Comparison of ENCODE assay signal across 15 cellular contexts in the genomic region with DNA sequence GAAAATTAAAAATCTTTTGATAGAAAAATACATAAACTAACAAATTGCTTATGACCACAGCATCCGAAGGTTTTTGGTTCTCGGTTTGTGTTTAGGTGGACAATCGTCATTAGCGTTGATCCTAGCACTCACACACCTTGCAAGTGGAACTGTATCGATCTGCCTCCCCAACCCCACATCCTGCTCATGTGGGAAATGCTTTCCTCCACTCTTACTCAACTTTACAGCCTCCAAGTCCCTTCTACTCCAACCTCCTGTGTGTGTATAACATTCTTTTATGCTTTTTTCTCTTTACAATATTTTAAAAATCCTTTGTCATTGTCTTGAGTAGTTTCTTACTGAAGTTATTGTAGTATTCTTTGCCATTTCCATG. TPM values are rescaled to one million over a fixed set of nuclear protein-coding genes. Genes with fewer than 3 reads are reported as not detected.
DNase-seq lines count a peak whose midpoint lies in the region; ATAC-seq and TF ChIP-seq lines count a peak whose summit lies in the region.
"Had no signal": no experiment of that assay in that cellular context is flagged by ENCODE, and none has a peak within 500 bp of the region (broad histone marks: within the 10 kb centered on the region; RNA-seq: fewer than 3 reads in every experiment).

No MANE protein-coding gene starts in this region.

- no peak overlapping the region for H3K4me3 ChIP-seq in NB4 (ENCODE audit: low read depth, low read length)
- H3K4me3 ChIP-seq in tibial artery: no peak overlapping the region
- H3K4me3 ChIP-seq: colonic mucosa, right lobe of liver, transverse colon had no signal

- peak; percentile 31 to 35 for DNase-seq in activated T-cell treated with anti-CD3 and anti-CD28 coated beads, Interleukin-2, amount 50 U/mL, for 72 hours
- DNase-seq in activated T-cell treated with anti-CD3 and anti-CD28 coated beads, Interleukin-2, amount 50 U/mL, for 1 hour: no peak
- DNase-seq in NB4 (ENCODE audit: low read depth): peak; percentile 29
- no peak for DNase-seq in central memory CD8-positive, alpha-beta T cell (ENCODE audit: low spot score in 2 of 2)
- DNase-seq in tibial artery: no peak
- no peak for DNase-seq in NCI-H510A (lab: John Stamatoyannopoulos, UW)
- DNase-seq in SIG-M5 (lab: John Stamatoyannopoulos, UW): no peak
- DNase-seq: activated effector memory CD4-positive, alpha-beta T cell treated with anti-CD3 and anti-CD28 coated beads, Interleukin-2, amount 50 U/mL, for 16 hours; colonic mucosa; GDM1; NCI-H2171 treated with DMSO at 0.1 percent for 48 hours; right lobe of liver; transverse colon had no signal

- no peaks in the 10 kb centered on the region for H3K36me3 ChIP-seq in tibial artery
- H3K36me3 ChIP-seq: colonic mucosa, right lobe of liver, transverse colon had no signal

- intact Hi-C loops in tibial artery (cut with DNase I; ENCODE audit: low total_unique reads): loop anchor here (5.0 kb wide), 1 partner anchor 307 kb away; no protein-coding TSS in a partner anchor

- no peaks in the 10 kb centered on the region for H3K27me3 Mint-ChIP-seq in activated T-cell treated with anti-CD3 and anti-CD28 coated beads, Interleukin-2, amount 50 U/mL, for 72 hours (ENCODE audit: low read depth)
- no peaks in the 10 kb centered on the region for H3K27me3 Mint-ChIP-seq in central memory CD8-positive, alpha-beta T cell

- peaks cover 0 to 2% of the 10 kb centered on the region in 2 donors for H3K36me3 Mint-ChIP-seq in activated T-cell treated with anti-CD3 and anti-CD28 coated beads, Interleukin-2, amount 50 U/mL, for 72 hours (ENCODE audit: insufficient read depth in 2 of 2)
- H3K36me3 Mint-ChIP-seq in central memory CD8-positive, alpha-beta T cell (ENCODE audit: insufficient read depth): no peaks in the 10 kb centered on the region

- no peaks in the 10 kb centered on the region for H3K9me3 ChIP-seq in tibial artery
- H3K9me3 ChIP-seq: colonic mucosa, right lobe of liver, transverse colon had no signal

- TF ChIP-seq POLR2A in NB4 (IDR thresholded peaks at IDR 0.05; ENCODE audit: extremely low read depth, insufficient read length): no peak

- no peaks in the 10 kb centered on the region for H3K9me3 Mint-ChIP-seq in activated T-cell treated with anti-CD3 and anti-CD28 coated beads, Interleukin-2, amount 50 U/mL, for 72 hours
- no peaks in the 10 kb centered on the region for H3K9me3 Mint-ChIP-seq in central memory CD8-positive, alpha-beta T cell

- peaks cover 0 to 50% (median 14%) of the 10 kb centered on the region in 4 donors for H3K4me1 ChIP-seq in tibial artery
- H3K4me1 ChIP-seq: colonic mucosa had no signal

- TF ChIP-seq CTCF in NB4 (IDR thresholded peaks at IDR 0.05; ENCODE audit: low read depth, low read length) (no peak), tibial artery (IDR thresholded peaks at IDR 0.05) (no peak)

- H3K4me3 Mint-ChIP-seq in activated T-cell treated with anti-CD3 and anti-CD28 coated beads, Interleukin-2, amount 50 U/mL, for 72 hours: peak overlapping the region; percentile 76 to 87
- peak overlapping the region; percentile 42 for H3K4me3 Mint-ChIP-seq in central memory CD8-positive, alpha-beta T cell

- peak overlapping the region; percentile 15 to 42 for H3K27ac ChIP-seq in tibial artery
- H3K27ac ChIP-seq: KMS-11, right lobe of liver had no signal

- H3K27ac Mint-ChIP-seq in activated T-cell treated with anti-CD3 and anti-CD28 coated beads, Interleukin-2, amount 50 U/mL, for 72 hours: peak overlapping the region; percentile 90
- peak overlapping the region; percentile 34 for H3K27ac Mint-ChIP-seq in central memory CD8-positive, alpha-beta T cell (ENCODE audit: low read depth)

- ATAC-seq in activated T-cell treated with anti-CD3 and anti-CD28 coated beads, Interleukin-2, amount 50 U/mL, for 72 hours (replicated peaks in 1 of 2): peak; percentile 81 to 91
- peak; percentile 36 for ATAC-seq in central memory CD8-positive, alpha-beta T cell (replicated peaks; ENCODE audit: extremely low read depth, poor library complexity, severe bottlenecking)
- ATAC-seq in HG03045 (IDR thresholded peaks at IDR 0.05; ENCODE audit: unreplicated experiment): no peak

- H3K27me3 ChIP-seq in tibial artery: no peaks in the 10 kb centered on the region
- H3K27me3 ChIP-seq: colonic mucosa, right lobe of liver, transverse colon had no signal

- peaks cover 24% of the 10 kb centered on the region for H3K4me1 Mint-ChIP-seq in activated T-cell treated with anti-CD3 and anti-CD28 coated beads, Interleukin-2, amount 50 U/mL, for 72 hours (ENCODE audit: low read depth)
- peaks cover 11% of the 10 kb centered on the region for H3K4me1 Mint-ChIP-seq in central memory CD8-positive, alpha-beta T cell

RNA-seq across cellular contexts. Expression of a gene that starts 15.6 kb away (rescaled TPM):
- total RNA-seq in activated T-cell treated with anti-CD3 and anti-CD28 coated beads, Interleukin-2, amount 50 U/mL, for 72 hours: 10 to 100 TPM; 32.7 to 44.4 TPM

Comparison
In these comparisons a context has a peak if more than half of its experiments do, and no peak if none do; other contexts are left out.
1. DNase-seq: peak in activated T-cell treated with anti-CD3 and anti-CD28 coated beads, Interleukin-2, amount 50 U/mL, for 72 hours (2 of 2) and NB4 (single experiment); none in activated T-cell treated with anti-CD3 and anti-CD28 coated beads, Interleukin-2, amount 50 U/mL, for 1 hour (single experiment), central memory CD8-positive, alpha-beta T cell (0 of 2), tibial artery (0 of 2), NCI-H510A (single experiment) and SIG-M5 (single experiment).